Comparison of ENCODE assay signal across 1 cellular context in the genomic region with DNA sequence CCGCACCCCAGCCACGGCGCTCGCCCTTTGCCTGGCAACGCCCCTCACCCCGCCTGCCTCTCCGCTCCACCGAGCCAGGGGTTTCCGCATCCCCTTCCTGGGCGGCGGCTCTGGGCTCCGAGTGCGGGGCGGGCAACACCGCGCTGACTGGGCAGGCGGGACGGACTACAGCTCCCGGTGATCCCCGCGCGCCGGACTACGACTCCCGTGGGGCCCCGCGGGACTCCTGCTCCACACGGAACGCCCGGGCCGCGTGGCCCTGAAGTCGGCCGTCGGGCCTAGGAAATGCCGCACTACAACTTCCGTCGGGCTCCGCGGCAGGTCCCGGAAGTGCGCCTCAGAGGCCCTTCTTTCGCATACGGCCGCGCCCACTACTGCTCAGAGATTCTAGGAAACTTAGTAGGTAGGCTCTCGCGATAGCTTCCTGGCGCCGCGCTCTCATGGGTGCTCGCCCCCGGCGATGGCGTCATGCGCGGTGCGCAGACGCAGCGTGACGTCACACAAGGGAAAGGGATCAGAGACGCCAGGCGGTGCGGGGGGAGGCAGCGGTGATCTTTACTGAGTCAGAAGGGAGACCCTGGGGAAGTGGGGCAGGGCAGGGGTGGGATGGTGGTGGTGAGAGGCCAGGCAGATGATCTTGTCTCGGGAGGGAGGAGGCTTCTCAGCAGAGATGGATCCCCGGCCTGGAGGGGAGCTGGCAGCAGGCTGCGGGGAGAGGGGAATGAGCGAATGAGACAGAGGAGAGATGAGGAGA.
TF ChIP-seq lines count a peak whose summit lies in the region.

A gene with protein sequence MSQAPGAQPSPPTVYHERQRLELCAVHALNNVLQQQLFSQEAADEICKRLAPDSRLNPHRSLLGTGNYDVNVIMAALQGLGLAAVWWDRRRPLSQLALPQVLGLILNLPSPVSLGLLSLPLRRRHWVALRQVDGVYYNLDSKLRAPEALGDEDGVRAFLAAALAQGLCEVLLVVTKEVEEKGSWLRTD (minus strand): TSS at position 123 of the 754 bp plus-strand sequence. CDS start 760 bp downstream, outside the sequence.

TF ChIP-seq in SK-N-SH, 30 proteins besides CTCF, POLR2A, EP300 and RAD21 (continued from another document):
- TF ChIP-seq REST (IDR thresholded peaks at IDR 0.05; ENCODE audit: low read depth, low read length) (no peak), PBX3 (IDR thresholded peaks at IDR 0.05) (0 out of 2 replicates have a peak, but pooled peaks have one; percentile 5), MEF2A (IDR thresholded peaks at IDR 0.05; ENCODE audit: borderline replicate concordance, low read depth) (no peak), POLR2AphosphoS5 (IDR thresholded peaks at IDR 0.05; ENCODE audit: low read depth, low read length) (peak; percentile 29; the same call in 1 of the 2 replicates), MXI1 (IDR thresholded peaks at IDR 0.05; ENCODE audit: low read depth, low read length) (peak; percentile 72)
- TF ChIP-seq, protein P1, sequence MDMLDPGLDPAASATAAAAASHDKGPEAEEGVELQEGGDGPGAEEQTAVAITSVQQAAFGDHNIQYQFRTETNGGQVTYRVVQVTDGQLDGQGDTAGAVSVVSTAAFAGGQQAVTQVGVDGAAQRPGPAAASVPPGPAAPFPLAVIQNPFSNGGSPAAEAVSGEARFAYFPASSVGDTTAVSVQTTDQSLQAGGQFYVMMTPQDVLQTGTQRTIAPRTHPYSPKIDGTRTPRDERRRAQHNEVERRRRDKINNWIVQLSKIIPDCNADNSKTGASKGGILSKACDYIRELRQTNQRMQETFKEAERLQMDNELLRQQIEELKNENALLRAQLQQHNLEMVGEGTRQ (IDR thresholded peaks at IDR 0.05; ENCODE audit: borderline replicate concordance, low read depth, low read length) = no peak
